24 cellular contexts compared by ENCODE assay signal in the genomic region with DNA sequence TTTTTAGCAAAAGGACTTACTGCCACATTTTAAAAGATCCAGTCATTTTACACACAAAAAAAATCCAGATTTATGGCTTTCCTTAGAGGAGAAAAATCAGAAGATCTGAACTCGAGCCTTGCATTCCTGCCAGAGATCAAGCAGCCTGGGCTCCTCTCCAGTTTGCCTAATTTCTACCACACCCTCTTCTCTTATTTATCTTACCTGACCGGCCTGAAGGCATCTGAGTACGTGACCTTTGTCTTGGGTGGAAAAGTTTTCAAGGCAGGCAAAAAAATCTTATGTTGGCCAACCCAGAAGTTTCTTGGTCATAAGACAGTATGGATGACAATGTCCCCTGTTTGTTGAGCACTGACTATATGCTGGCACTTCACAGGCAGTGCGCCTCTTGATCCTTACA.
DNase-seq lines count a peak whose midpoint lies in the region; ATAC-seq, FAIRE-seq and TF ChIP-seq lines count a peak whose summit lies in the region.
"Had no signal": no experiment of that assay in that cellular context is flagged by ENCODE, and none has a peak within 500 bp of the region (broad histone marks: within the 10 kb centered on the region; RNA-seq: fewer than 3 reads in every experiment).

No MANE protein-coding gene starts in this region.

- RAD21 ChIA-PET in HCT116 (lab: Charles Lee; ENCODE audit: low non-redundant PET in 1 of 2, low total read pairs in 2 of 2, uncharacterized antibody in 2 of 2, unreplicated experiment in 2 of 2), result no interaction called here

- TF ChIP-seq RAD21 in HCT116 (IDR thresholded peaks at IDR 0.05; ENCODE audit: low read depth), result no peak

- TF ChIP-seq POLR2A in HCT116 (IDR thresholded peaks at IDR 0.05; ENCODE audit: borderline replicate concordance, extremely low read depth, insufficient read depth, insufficient read length), result no peak

- peaks cover 36% of the 10 kb centered on the region for H3F3A ChIP-seq in PC-9 (ENCODE audit: insufficient read depth, low read depth)

- POLR2A ChIA-PET in HCT116 (lab: Charles Lee) (no interaction called here), PC-9 (lab: Charles Lee; ENCODE audit: unreplicated experiment) (no interaction called here)

- no peaks in the 10 kb centered on the region for H3K9me2 ChIP-seq in HCT116 (ENCODE audit: insufficient read depth)
- no peaks in the 10 kb centered on the region for H3K9me2 ChIP-seq in PC-9 (ENCODE audit: insufficient read depth)

- peak overlapping the region; percentile 22 for H3K4me2 ChIP-seq in HCT116 (ENCODE audit: low read length)
- H3K4me2 ChIP-seq in PC-9, result peak overlapping the region; percentile 46
- no peak overlapping the region for H3K4me2 ChIP-seq in osteoblast (ENCODE audit: insufficient read depth, low read length)

- peaks cover 39% of the 10 kb centered on the region for H3K27me3 Mint-ChIP-seq in T-helper 17 cell

- H3K4me3 ChIP-seq in HCT116 (replicated peaks in 1 of 2; ENCODE audit: low read depth in 1 of 2, low read length in 2 of 2) (no peak overlapping the region), PC-9 (no peak overlapping the region), small intestine (ENCODE audit: low read depth in 1 of 2, low read length in 2 of 2) (no peak overlapping the region), osteoblast (ENCODE audit: insufficient read depth, low read length) (no peak overlapping the region), pancreas (no peak overlapping the region)

- H2AFZ ChIP-seq in HCT116 (ENCODE audit: low read depth, low read length, poor library complexity, severe bottlenecking) (no peak overlapping the region), PC-9 (no peak overlapping the region), osteoblast (ENCODE audit: low read length) (no peak overlapping the region)

- no peaks in the 10 kb centered on the region for H3K27me3 ChIP-seq in HCT116 (ENCODE audit: insufficient read depth, low read length)
- H3K27me3 ChIP-seq in PC-9 (ENCODE audit: insufficient read depth, low read depth), result no peaks in the 10 kb centered on the region
- H3K27me3 ChIP-seq in small intestine (ENCODE audit: control insufficient read depth in 2 of 2, insufficient read depth in 2 of 2, low read length in 2 of 2), result no peaks in the 10 kb centered on the region
- H3K27me3 ChIP-seq in osteoblast (ENCODE audit: insufficient read depth, low read length), result peaks cover 12% of the 10 kb centered on the region
- H3K27me3 ChIP-seq in pancreas, result no peaks in the 10 kb centered on the region

- no peaks in the 10 kb centered on the region for H3K36me3 Mint-ChIP-seq in T-helper 17 cell (ENCODE audit: low read depth)
- H3K36me3 Mint-ChIP-seq: CD14-positive monocyte had no signal

- TF ChIP-seq CTCF in HCT116 (IDR thresholded peaks at IDR 0.05 in 2 of 3, conservative IDR thresholded peaks at IDR 0.05 in 1 of 3; ENCODE audit: borderline replicate concordance in 1 of 3, insufficient read depth in 1 of 3, low read depth in 2 of 3, low read length in 2 of 3), result no peak
- TF ChIP-seq CTCF in PC-9 (conservative IDR thresholded peaks at IDR 0.05), result no peak
- no peak for TF ChIP-seq CTCF in osteoblast (IDR thresholded peaks at IDR 0.05; ENCODE audit: extremely low read depth, low read depth, low read length)
- TF ChIP-seq CTCF in pancreas (IDR thresholded peaks at IDR 0.05), result no peak

- H3K4me1 ChIP-seq in HCT116 (ENCODE audit: control insufficient read depth in 1 of 2, insufficient read depth in 2 of 2, low read length in 2 of 2) (peaks cover 10 to 18% of the 10 kb centered on the region in 2 experiments; a peak in 3 of 4 replicates), PC-9 (replicated peaks; ENCODE audit: insufficient read depth) (peaks cover 50% of the 10 kb centered on the region), small intestine (ENCODE audit: control insufficient read depth in 2 of 2, insufficient read depth in 1 of 2, low read depth in 1 of 2, low read length in 1 of 2) (no peaks in the 10 kb centered on the region), osteoblast (ENCODE audit: insufficient read depth, low read length) (no peaks in the 10 kb centered on the region), pancreas (no peaks in the 10 kb centered on the region)

- H3K9me3 ChIP-seq in HCT116 (ENCODE audit: control insufficient read depth in 1 of 2, insufficient read depth in 1 of 2, low read depth in 1 of 2, low read length in 2 of 2), result no peaks in the 10 kb centered on the region; a peak in 1 of 4 replicates
- H3K9me3 ChIP-seq in PC-9 (ENCODE audit: insufficient read depth, low read depth), result 0 out of 2 replicates have a peak, but pooled peaks cover 4% of the 10 kb centered on the region
- no peaks in the 10 kb centered on the region for H3K9me3 ChIP-seq in small intestine (ENCODE audit: control insufficient read depth, low read depth)
- no peaks in the 10 kb centered on the region for H3K9me3 ChIP-seq in osteoblast (ENCODE audit: low read depth, low read length)
- no peaks in the 10 kb centered on the region for H3K9me3 ChIP-seq in pancreas
- H3K9me3 ChIP-seq in T-helper 17 cell (ENCODE audit: control insufficient read depth, low read length, poor library complexity, severe bottlenecking), result no peaks in the 10 kb centered on the region

- H3K4me1 Mint-ChIP-seq in T-helper 17 cell, result no peaks in the 10 kb centered on the region
- H3K4me1 Mint-ChIP-seq: B cell had no signal

- DNase-seq in HCT116 (ENCODE audit: low read depth, low spot score), result no peak
- peak; percentile 55 to 90 for DNase-seq in PC-9
- peak; percentile 40 for DNase-seq in small intestine
- no peak for DNase-seq in osteoblast (ENCODE audit: insufficient read length, low spot score, missing footprints)
- DNase-seq in pancreas, result no peak
- no peak for DNase-seq in T-helper 17 cell
- DNase-seq: Calu3; CD8-positive, alpha-beta memory T cell; DND-41; MV-4-11; NCI-H1105; NCI-H1436 treated with DMSO at 0.1 percent for 48 hours; NCI-H187 treated with DMSO at 0.1 percent for 48 hours; NCI-H446; NCI-H524 treated with DMSO at 0.1 percent for 48 hours; NCI-H774; RPMI8226; SHP77 had no signal

- ATAC-seq in HCT116 (no peak), esophagus mucosa (peak; percentile 56), GM18517 (IDR thresholded peaks at IDR 0.05; ENCODE audit: unreplicated experiment) (no peak), pancreas (no peak), T-helper 17 cell (no peak)

- WGBS in small intestine, 3 donors, result 23 to 48% (median 37%) methylated on average over 4 of the region's 4 CpGs
- 33 to 36% methylated on average over 4 of the region's 4 CpGs for WGBS in pancreas, 2 donors

- no peak overlapping the region for H3K4me3 Mint-ChIP-seq in T-helper 17 cell
- H3K4me3 Mint-ChIP-seq: B cell; CD14-positive monocyte; CD8-positive, alpha-beta memory T cell had no signal

- H3K79me2 ChIP-seq in HCT116 (ENCODE audit: insufficient read depth, low read length), result no peaks in the 10 kb centered on the region
- H3K79me2 ChIP-seq in PC-9 (ENCODE audit: low read depth), result no peaks in the 10 kb centered on the region
- no peaks in the 10 kb centered on the region for H3K79me2 ChIP-seq in osteoblast (ENCODE audit: insufficient read depth, low read length)

- intact Hi-C loops in HCT116 (cut with micrococcal nuclease), result no loop called here
- intact Hi-C loops in PC-9 (cut with micrococcal nuclease; ENCODE audit: unreplicated experiment), result no loop called here
- intact Hi-C loops in pancreas (cut with DNase I), result no loop called here

- H3K27ac ChIP-seq in HCT116 (ENCODE audit: low read depth, low read length), result no peak overlapping the region
- peak overlapping the region; percentile 32; the same call in 1 of the 2 replicates for H3K27ac ChIP-seq in PC-9
- H3K27ac ChIP-seq in small intestine (ENCODE audit: low read depth in 1 of 2, low read length in 1 of 2), result no peak overlapping the region
- no peak overlapping the region for H3K27ac ChIP-seq in osteoblast (ENCODE audit: low read depth, low read length)
- no peak overlapping the region for H3K27ac ChIP-seq in pancreas
- H3K27ac ChIP-seq: HL-60 had no signal

- no peak for FAIRE-seq in small intestine (lab: Jason Lieb, UNC)
- no peak for FAIRE-seq in pancreas (lab: Jason Lieb, UNC)
- FAIRE-seq: H54 had no signal

- H4K20me1 ChIP-seq in HCT116 (ENCODE audit: insufficient read depth) (no peaks in the 10 kb centered on the region), PC-9 (ENCODE audit: insufficient read depth) (no peaks in the 10 kb centered on the region), osteoblast (ENCODE audit: insufficient read depth, low read length) (no peaks in the 10 kb centered on the region)

- CTCF ChIA-PET in HCT116 (lab: Charles Lee), result no interaction called here
- CTCF ChIA-PET in PC-9 (lab: Charles Lee), result no interaction called here

- no peaks in the 10 kb centered on the region for H3K36me3 ChIP-seq in HCT116 (ENCODE audit: control insufficient read depth in 1 of 2, insufficient read depth in 2 of 2, low read length in 2 of 2)
- no peaks in the 10 kb centered on the region for H3K36me3 ChIP-seq in PC-9 (ENCODE audit: low read depth)
- H3K36me3 ChIP-seq in small intestine (ENCODE audit: control insufficient read depth in 2 of 2, insufficient read depth in 2 of 2, low read length in 2 of 2), result no peaks in the 10 kb centered on the region
- no peaks in the 10 kb centered on the region for H3K36me3 ChIP-seq in osteoblast (ENCODE audit: insufficient read depth, low read length)
- no peaks in the 10 kb centered on the region for H3K36me3 ChIP-seq in pancreas

- H3K9ac ChIP-seq in HCT116 (ENCODE audit: low read length), result no peak overlapping the region

- BruUV-seq in HCT116 (replicated peaks; lab: Mats Ljungman, UMichigan) (no TSS peak), PC-9 (replicated peaks; lab: Mats Ljungman, UMichigan) (no TSS peak)

- H3K27ac Mint-ChIP-seq in T-helper 17 cell, result no peak overlapping the region
- H3K27ac Mint-ChIP-seq: B cell, CD14-positive monocyte had no signal

TF ChIP-seq in HCT116, 20 proteins besides CTCF, POLR2A, EP300 and RAD21 (continues in another document):
- TF ChIP-seq JUND (IDR thresholded peaks at IDR 0.05) (no peak), SIN3A (IDR thresholded peaks at IDR 0.05; ENCODE audit: low read depth) (no peak), CBX3 (IDR thresholded peaks at IDR 0.05; ENCODE audit: low read depth) (no peak), CEBPB (IDR thresholded peaks at IDR 0.05; ENCODE audit: low read depth) (no peak), POLR2AphosphoS5 (IDR thresholded peaks at IDR 0.05; ENCODE audit: low read depth, low read length) (no peak), TCF7L2 (IDR thresholded peaks at IDR 0.05; ENCODE audit: borderline replicate concordance, extremely low read depth, insufficient read depth, insufficient read length) (no peak), SP1 (IDR thresholded peaks at IDR 0.05; ENCODE audit: low read depth) (no peak)
- TF ChIP-seq, protein P1, sequence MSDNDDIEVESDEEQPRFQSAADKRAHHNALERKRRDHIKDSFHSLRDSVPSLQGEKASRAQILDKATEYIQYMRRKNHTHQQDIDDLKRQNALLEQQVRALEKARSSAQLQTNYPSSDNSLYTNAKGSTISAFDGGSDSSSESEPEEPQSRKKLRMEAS (IDR thresholded peaks at IDR 0.05), result no peak

Comparison
In these comparisons a context has a peak if more than half of its experiments do, and no peak if none do; other contexts are left out.
1. DNase-seq: peak in PC-9 (2 of 2) and small intestine (single experiment); none in HCT116 (single experiment), osteoblast (single experiment), pancreas (0 of 6) and T-helper 17 cell (0 of 3).